9 cellular contexts compared by ENCODE assay signal in genomic region chr10:7789390-7789789, GRCh38. TPM values are rescaled to one million over a fixed set of nuclear protein-coding genes. Genes with fewer than 3 reads are reported as not detected.
DNase-seq lines count a peak whose midpoint lies in the region; ATAC-seq, FAIRE-seq and TF ChIP-seq lines count a peak whose summit lies in the region.
"Had no signal": no experiment of that assay in that cellular context is flagged by ENCODE, and none has a peak within 500 bp of the region (broad histone marks: within the 10 kb centered on the region; RNA-seq: fewer than 3 reads in every experiment).

No MANE protein-coding gene starts in this region.

- no peak overlapping the region for H3K4me3 Mint-ChIP-seq in astrocyte (ENCODE audit: unreplicated experiment)
- H3K4me3 Mint-ChIP-seq: stimulated activated naive B cell treated with anti-CD40 and anti-IgM and Interleukin-4, amounts not matched to agents 10 μg/mL and 1 μg/mL and 100 μg/mL, for 72 hours had no signal

- TF ChIP-seq RAD21 in A549 (conservative IDR thresholded peaks at IDR 0.05 in 1 of 2, IDR thresholded peaks at IDR 0.05 in 1 of 2): no peak

- peak overlapping the region; percentile 80 for H3K4me2 ChIP-seq in A549
- peak overlapping the region; percentile 97 for H3K4me2 ChIP-seq in astrocyte (ENCODE audit: low read length)

- no peak for TF ChIP-seq POLR2A in A549 (IDR thresholded peaks at IDR 0.05; ENCODE audit: low read length)

- peaks cover 100% of the 10 kb centered on the region for H3K79me2 ChIP-seq in astrocyte (ENCODE audit: insufficient read depth, low read length)

- 28% methylated on average over 3 of the region's 3 CpGs for WGBS in A549 (ENCODE audit: missing lambda C conversion rate)

- H4K20me1 ChIP-seq in astrocyte (ENCODE audit: insufficient read depth, low read length): peaks cover 78% of the 10 kb centered on the region

- H3K27me3 Mint-ChIP-seq in astrocyte (ENCODE audit: low read depth, unreplicated experiment): no peaks in the 10 kb centered on the region
- H3K27me3 Mint-ChIP-seq: stimulated activated naive B cell treated with anti-CD40 and anti-IgM and Interleukin-4, amounts not matched to agents 10 μg/mL and 1 μg/mL and 100 μg/mL, for 72 hours had no signal

- POLR2A ChIA-PET in A549 (lab: Yijun Ruan, JAX): interaction anchor here (2.1 kb wide), 2 partner anchors 8 to 29 kb away, joined by 25 to 30 read pairs; partner anchors contain the start of gene TAF3

- H3K36me3 ChIP-seq in astrocyte (ENCODE audit: insufficient read depth, low read length) (no peaks in the 10 kb centered on the region), kidney epithelial cell (ENCODE audit: control insufficient read depth, insufficient read depth, low read length) (no peaks in the 10 kb centered on the region)

- no peak overlapping the region for H2AFZ ChIP-seq in astrocyte (ENCODE audit: low read depth, low read length)

- H3K27ac Mint-ChIP-seq in astrocyte (ENCODE audit: unreplicated experiment): no peak overlapping the region

- FAIRE-seq in A549 (lab: Jason Lieb, UNC): no peak
- no peak for FAIRE-seq in astrocyte (lab: Jason Lieb, UNC)
- FAIRE-seq in urothelium cell line (lab: Jason Lieb, UNC): no peak

- peaks cover 2% of the 10 kb centered on the region for H3K36me3 Mint-ChIP-seq in astrocyte (ENCODE audit: low read depth, unreplicated experiment)

- H3K4me1 Mint-ChIP-seq in astrocyte (ENCODE audit: low read depth, unreplicated experiment): peaks cover 34% of the 10 kb centered on the region

- H3K27ac ChIP-seq in A549 (peak overlapping the region in 1 of 2 experiments; percentile 94; a peak in 1 of 6 replicates), astrocyte (ENCODE audit: low read depth, low read length) (peak overlapping the region; percentile 90)

- CTCF ChIA-PET in A549 (lab: Yijun Ruan, JAX): interaction anchor here (1.0 kb wide), 1 partner anchor 102 kb away, joined by 3 read pairs; no protein-coding TSS in a partner anchor

- H3K9ac ChIP-seq in astrocyte (ENCODE audit: low read length): peak overlapping the region; percentile 100

- TF ChIP-seq CTCF in A549 (IDR thresholded peaks at IDR 0.05) (no peak), astrocyte (IDR thresholded peaks at IDR 0.05; ENCODE audit: insufficient read depth, low read depth, low read length) (no peak), kidney epithelial cell (IDR thresholded peaks at IDR 0.05; ENCODE audit: insufficient read depth, low read length, poor library complexity, severe bottlenecking) (no peak)

- peaks cover 19% of the 10 kb centered on the region for H3K4me1 ChIP-seq in A549
- peaks cover 33% of the 10 kb centered on the region for H3K4me1 ChIP-seq in astrocyte (ENCODE audit: insufficient read depth, low read length)

- H3K9me3 ChIP-seq in A549 (no peaks in the 10 kb centered on the region), astrocyte (ENCODE audit: insufficient read depth, low read depth, low read length) (no peaks in the 10 kb centered on the region)

- H3K27me3 ChIP-seq in astrocyte (ENCODE audit: insufficient read depth, low read length) (no peaks in the 10 kb centered on the region), kidney epithelial cell (ENCODE audit: control insufficient read depth, insufficient read depth, low read length) (no peaks in the 10 kb centered on the region)

- DNase-seq in A549 (ENCODE audit: low read depth in 1 of 2, low spot score in 1 of 2): no peak
- DNase-seq in HT1080 (ENCODE audit: low read depth): peak; percentile 34
- DNase-seq in astrocyte (ENCODE audit: low read depth): peak; percentile 38
- no peak for DNase-seq in kidney epithelial cell (ENCODE audit: low read depth)
- no peak for DNase-seq in urothelium cell line (ENCODE audit: low spot score)
- no peak for DNase-seq in NCI-H748 (lab: John Stamatoyannopoulos, UW; ENCODE audit: unreplicated experiment)
- DNase-seq: stimulated activated naive B cell treated with anti-CD40 and anti-IgM and Interleukin-4, amounts not matched to agents 10 μg/mL and 1 μg/mL and 100 μg/mL, for 72 hours had no signal

- no peaks in the 10 kb centered on the region for H3K9me3 Mint-ChIP-seq in astrocyte (ENCODE audit: unreplicated experiment)
- H3K9me3 Mint-ChIP-seq: stimulated activated naive B cell treated with anti-CD40 and anti-IgM and Interleukin-4, amounts not matched to agents 10 μg/mL and 1 μg/mL and 100 μg/mL, for 72 hours had no signal

- TF ChIP-seq EP300 in A549 (IDR thresholded peaks at IDR 0.05): no peak

- H3K4me3 ChIP-seq in A549: peak overlapping the region; percentile 99
- H3K4me3 ChIP-seq in astrocyte (ENCODE audit: insufficient read depth, low read depth, low read length): peak overlapping the region; percentile 100
- H3K4me3 ChIP-seq in kidney epithelial cell (ENCODE audit: low read depth, low read length): peak overlapping the region; percentile 92

- no peak for ATAC-seq in A549
- ATAC-seq in HG03045 (IDR thresholded peaks at IDR 0.05; ENCODE audit: unreplicated experiment): no peak
- ATAC-seq in GM18868 (IDR thresholded peaks at IDR 0.05; ENCODE audit: unreplicated experiment): no peak

TF ChIP-seq in A549, 52 proteins besides CTCF, POLR2A, EP300 and RAD21:
- no peak for TF ChIP-seq EHMT2 (IDR thresholded peaks at IDR 0.05; ENCODE audit: low read depth)
- TF ChIP-seq KDM5A (IDR thresholded peaks at IDR 0.05): no peak
- no peak for TF ChIP-seq FOSL2 (IDR thresholded peaks at IDR 0.05)
- TF ChIP-seq FOSL2 (CRISPR knock-in tag; IDR thresholded peaks at IDR 0.05): no peak
- TF ChIP-seq RFX5 (IDR thresholded peaks at IDR 0.05): no peak
- no peak for TF ChIP-seq HES2 (IDR thresholded peaks at IDR 0.05)
- no peak for TF ChIP-seq ELK1 (IDR thresholded peaks at IDR 0.05; ENCODE audit: low read depth, low read length)
- TF ChIP-seq JUN (IDR thresholded peaks at IDR 0.05): no peak
- TF ChIP-seq CHD2 (IDR thresholded peaks at IDR 0.05; ENCODE audit: low read length, partially characterized antibody): no peak
- TF ChIP-seq ZC3H11A (IDR thresholded peaks at IDR 0.05): no peak
- TF ChIP-seq ZSCAN20 (CRISPR knock-in tag; IDR thresholded peaks at IDR 0.05): no peak
- no peak for TF ChIP-seq MAFK (IDR thresholded peaks at IDR 0.05; ENCODE audit: partially characterized antibody)

RNA-seq across cellular contexts. Expression of gene ATP5F1C, which starts 1.4 kb away (rescaled TPM):
- polyA plus RNA-seq in A549 (2011; rRNA removed) (532 and 555 TPM in 2 replicates), A549 (2017; fragmentation: RNase III; extraction: RNeasy Plus Mini Kit Qiagen cat#74134 plus additional on column Dnase treatment) (432 to 458 TPM (median 447 TPM) in 3 replicates)
- 296 and 340 TPM in 2 replicates for polyA plus RNA-seq in A549 (2012; cell fraction: cytosol; rRNA removed)
- 90.5 and 99.1 TPM in 2 replicates for polyA plus RNA-seq in A549 (2012; cell fraction: nucleus; rRNA removed)
- 154 and 162 TPM in 2 replicates for polyA minus RNA-seq in A549 (2011; rRNA and poly(A)+ RNA removed)
- 461 and 469 TPM in 2 replicates for total RNA-seq in HT1080 (2014; rRNA removed; shearing (Covaris generic))
- 381 and 410 TPM in 2 replicates for polyA plus RNA-seq in HT1080 (2015; cell fraction: cytosol; rRNA removed)
- polyA plus RNA-seq in HT1080 (2015; cell fraction: nucleus; rRNA removed): 307 and 361 TPM in 2 replicates
- total RNA-seq in astrocyte (231 and 267 TPM in 2 replicates), kidney epithelial cell (230 and 291 TPM in 2 replicates)

RNA-seq across cellular contexts. Expression of gene KIN, which starts 1.6 kb away (rescaled TPM):
- 10.0 and 19.0 TPM in 2 replicates for polyA plus RNA-seq in A549 (2011; rRNA removed)
- 1.4 and 2.1 TPM in 2 replicates for polyA plus RNA-seq in A549 (2012; cell fraction: cytosol; rRNA removed)
- polyA plus RNA-seq in A549 (2012; cell fraction: nucleus; rRNA removed): 0.79 and 1.7 TPM in 2 replicates
- polyA plus RNA-seq in A549 (2017; fragmentation: RNase III; extraction: RNeasy Plus Mini Kit Qiagen cat#74134 plus additional on column Dnase treatment): 8.0 to 8.3 TPM (median 8.3 TPM) in 3 replicates
- 2.2 and 2.5 TPM in 2 replicates for polyA minus RNA-seq in A549 (2011; rRNA and poly(A)+ RNA removed)
- 11.7 and 16.8 TPM in 2 replicates for total RNA-seq in HT1080 (2014; rRNA removed; shearing (Covaris generic))
- polyA plus RNA-seq in HT1080 (2015; cell fraction: cytosol; rRNA removed): 11.3 and 11.7 TPM in 2 replicates
- 12.8 and 15.2 TPM in 2 replicates for polyA plus RNA-seq in HT1080 (2015; cell fraction: nucleus; rRNA removed)
- 14.1 and 18.0 TPM in 2 replicates for total RNA-seq in astrocyte
- total RNA-seq in kidney epithelial cell: 15.3 and 16.9 TPM in 2 replicates

RNA-seq across cellular contexts. Expression of gene TAF3, which starts 28.9 kb away (rescaled TPM):
- 4.7 and 6.1 TPM in 2 replicates for polyA plus RNA-seq in A549 (2011; rRNA removed)
- 3.0 TPM in 2 replicates for polyA plus RNA-seq in A549 (2012; cell fraction: cytosol; rRNA removed)
- polyA plus RNA-seq in A549 (2012; cell fraction: nucleus; rRNA removed): 2.4 and 2.5 TPM in 2 replicates
- 5.0 to 6.0 TPM (median 5.7 TPM) in 3 replicates for polyA plus RNA-seq in A549 (2017; fragmentation: RNase III; extraction: RNeasy Plus Mini Kit Qiagen cat#74134 plus additional on column Dnase treatment)
- polyA minus RNA-seq in A549 (2011; rRNA and poly(A)+ RNA removed): 2.8 and 3.6 TPM in 2 replicates
- 2.6 and 3.1 TPM in 2 replicates for total RNA-seq in HT1080 (2014; rRNA removed; shearing (Covaris generic))
- 5.6 and 6.1 TPM in 2 replicates for polyA plus RNA-seq in HT1080 (2015; cell fraction: cytosol; rRNA removed)
- 4.0 and 4.2 TPM in 2 replicates for polyA plus RNA-seq in HT1080 (2015; cell fraction: nucleus; rRNA removed)
- total RNA-seq in astrocyte: 8.4 and 10.2 TPM in 2 replicates
- total RNA-seq in kidney epithelial cell: 4.8 and 5.1 TPM in 2 replicates

Comparison
In these comparisons a context has a peak if more than half of its experiments do, and no peak if none do; other contexts are left out.
1. DNase-seq: peak in HT1080 (single experiment) and astrocyte (single experiment); none in A549 (0 of 2), kidney epithelial cell (single experiment), urothelium cell line (single experiment) and NCI-H748 (single experiment).
2. Peak in every context shown above with its lines, with median percentiles within 50 percentile points of each other: H3K4me3 ChIP-seq.